In genomic region chr1:162236201-162236600, GRCh38 we compare ENCODE assay signal across 19 cellular contexts.
"Had no signal": no experiment of that assay in that cellular context is flagged by ENCODE, and none has a peak within 500 bp of the region (broad histone marks: within the 10 kb centered on the region; RNA-seq: fewer than 3 reads in every experiment).

No MANE protein-coding gene starts in this region.

- H3K36me3 Mint-ChIP-seq: activated naive CD8-positive, alpha-beta T cell; mesothelial cell of epicardium; stimulated activated effector memory CD8-positive, alpha-beta T cell treated with anti-CD3 and anti-CD28 coated beads, Interleukin-12 subunit alpha, Interleukin-12 subunit beta, amount 100 ng/mL, for 72 hours had no signal

- H3K27ac Mint-ChIP-seq: activated B cell treated with CpG ODN at 0.5 μM for 24 hours; activated CD4-positive, alpha-beta T cell treated with anti-CD3 and anti-CD28 coated beads, Interleukin-2, amount 10 ng/mL, durations not matched to agents 24 days and 14 days; activated CD8-positive, alpha-beta T cell treated with anti-CD3 and anti-CD28 coated beads, Interleukin-2, amount 10 ng/mL, durations not matched to agents 7 days and 5 days; activated naive CD8-positive, alpha-beta T cell; effector memory CD8-positive, alpha-beta T cell; mesothelial cell of epicardium; stimulated activated effector memory CD8-positive, alpha-beta T cell treated with anti-CD3 and anti-CD28 coated beads, Interleukin-12 subunit alpha, Interleukin-12 subunit beta, amount 100 ng/mL, for 72 hours had no signal

- H3K4me3 Mint-ChIP-seq: activated B cell treated with CpG ODN at 0.5 μM for 24 hours; activated CD4-positive, alpha-beta T cell treated with anti-CD3 and anti-CD28 coated beads, Interleukin-2, amount 10 ng/mL, durations not matched to agents 24 days and 14 days; activated CD8-positive, alpha-beta T cell treated with anti-CD3 and anti-CD28 coated beads, Interleukin-2, amount 10 ng/mL, durations not matched to agents 7 days and 5 days; activated naive CD8-positive, alpha-beta T cell; effector memory CD8-positive, alpha-beta T cell; mesothelial cell of epicardium; neural crest cell; stimulated activated effector memory CD8-positive, alpha-beta T cell treated with anti-CD3 and anti-CD28 coated beads, Interleukin-12 subunit alpha, Interleukin-12 subunit beta, amount 100 ng/mL, for 72 hours had no signal

- H3K36me3 ChIP-seq: ovary, tibial artery had no signal

- H3K27ac ChIP-seq: body of pancreas, foreskin keratinocyte, ovary, tibial artery had no signal

- H3K4me1 ChIP-seq: foreskin keratinocyte had no signal

- H3K4me1 Mint-ChIP-seq: activated B cell treated with CpG ODN at 0.5 μM for 24 hours; activated CD4-positive, alpha-beta T cell treated with anti-CD3 and anti-CD28 coated beads, Interleukin-2, amount 10 ng/mL, durations not matched to agents 24 days and 14 days; stimulated activated effector memory CD8-positive, alpha-beta T cell treated with anti-CD3 and anti-CD28 coated beads, Interleukin-12 subunit alpha, Interleukin-12 subunit beta, amount 100 ng/mL, for 72 hours had no signal

- H3K27me3 ChIP-seq: body of pancreas, ovary had no signal

- DNase-seq: activated B cell treated with CpG ODN at 0.5 μM for 24 hours; activated CD4-positive, alpha-beta T cell treated with anti-CD3 and anti-CD28 coated beads, Interleukin-2, amount 10 ng/mL, durations not matched to agents 24 days and 14 days; activated CD8-positive, alpha-beta memory T cell treated with anti-CD3 and anti-CD28 coated beads, Interleukin-2, amount 50 U/mL, for 4 hours; activated CD8-positive, alpha-beta T cell treated with anti-CD3 and anti-CD28 coated beads, Interleukin-2, amount 10 ng/mL, durations not matched to agents 7 days and 5 days; activated gamma-delta T cell treated with Interleukin-2 at 50 U/mL for 16 hours; amniotic stem cell; body of pancreas; cerebellar nuclear complex; dermis blood vessel endothelial cell; effector memory CD8-positive, alpha-beta T cell; foreskin keratinocyte; ovary; T-helper 2 cell; tibial artery had no signal

- H3K4me3 ChIP-seq: body of pancreas, lung, ovary, tibial artery had no signal

- H3K9me3 ChIP-seq: body of pancreas, ovary, tibial artery had no signal

- H3K9me3 Mint-ChIP-seq: activated B cell treated with CpG ODN at 0.5 μM for 24 hours; activated CD4-positive, alpha-beta T cell treated with anti-CD3 and anti-CD28 coated beads, Interleukin-2, amount 10 ng/mL, durations not matched to agents 24 days and 14 days; effector memory CD8-positive, alpha-beta T cell; mesothelial cell of epicardium; neural crest cell; stimulated activated effector memory CD8-positive, alpha-beta T cell treated with anti-CD3 and anti-CD28 coated beads, Interleukin-12 subunit alpha, Interleukin-12 subunit beta, amount 100 ng/mL, for 72 hours had no signal

- ATAC-seq: activated CD8-positive, alpha-beta T cell treated with anti-CD3 and anti-CD28 coated beads, Interleukin-2, amount 10 ng/mL, durations not matched to agents 7 days and 5 days; body of pancreas; effector memory CD8-positive, alpha-beta T cell; foreskin keratinocyte; stimulated activated effector memory CD8-positive, alpha-beta T cell treated with anti-CD3 and anti-CD28 coated beads, Interleukin-12 subunit alpha, Interleukin-12 subunit beta, amount 100 ng/mL, for 72 hours had no signal
